Comparison of ENCODE assay signal across 1 cellular context in genomic region chr12:47776471-47777143, GRCh38.
TF ChIP-seq lines count a peak whose summit lies in the region.

No MANE protein-coding gene starts in this region.

TF ChIP-seq in SK-N-SH, 30 proteins besides CTCF, POLR2A, EP300 and RAD21:
- TF ChIP-seq TCF12 (IDR thresholded peaks at IDR 0.05) (no peak), PBX3 (IDR thresholded peaks at IDR 0.05) (no peak), TAF1 (IDR thresholded peaks at IDR 0.05; ENCODE audit: borderline replicate concordance, low read depth, low read length) (no peak), ELF1 (IDR thresholded peaks at IDR 0.05) (no peak), FOXM1 (IDR thresholded peaks at IDR 0.05; ENCODE audit: low read depth) (no peak), ZBTB33 (IDR thresholded peaks at IDR 0.05; ENCODE audit: borderline replicate concordance, low read depth) (no peak), USF2 (IDR thresholded peaks at IDR 0.05; ENCODE audit: borderline replicate concordance, low read depth, low read length) (no peak), FOSL2 (IDR thresholded peaks at IDR 0.05; ENCODE audit: borderline replicate concordance, low read depth) (no peak)
